Comparison of ENCODE assay signal across 15 cellular contexts in the genomic region with DNA sequence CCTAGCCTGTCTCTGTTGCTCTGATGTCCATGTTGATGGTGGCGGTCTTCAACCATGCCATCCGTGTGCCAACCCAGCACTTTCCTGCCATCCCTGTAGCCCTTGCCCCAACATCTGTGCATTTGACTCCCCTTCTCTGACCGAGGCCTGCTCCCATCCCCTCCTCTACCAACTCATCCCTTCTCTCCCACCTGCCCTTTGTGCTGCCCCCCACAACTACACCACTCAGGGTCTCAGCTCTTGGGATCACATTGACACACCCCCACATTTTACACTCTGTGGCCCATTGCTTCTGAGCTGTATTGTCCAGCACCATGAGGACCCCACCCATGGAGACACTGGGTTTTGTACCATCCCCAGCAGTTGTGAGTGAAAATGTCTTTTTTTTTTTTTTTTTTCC.
"Had no signal": no experiment of that assay in that cellular context is flagged by ENCODE, and none has a peak within 500 bp of the region (broad histone marks: within the 10 kb centered on the region; RNA-seq: fewer than 3 reads in every experiment).

No MANE protein-coding gene starts in this region.

- H3K27ac Mint-ChIP-seq: activated naive CD8-positive, alpha-beta T cell treated with anti-CD3 and anti-CD28 coated beads, Interleukin-2, amount 10 ng/mL, durations not matched to agents 7 days and 5 days; activated T-cell treated with anti-CD3 and anti-CD28 coated beads, Interleukin-2, amount 50 U/mL, for 24 hours; dendritic cell treated with granulocyte-macrophage colony-stimulating factor and Interleukin-4, amounts not matched to agents 40 ng/mL and 50 ng/mL, for 4 days; effector memory CD8-positive, alpha-beta T cell; stimulated activated memory B cell treated with anti-CD40 and anti-IgM and Interleukin-4, amounts not matched to agents 10 μg/mL and 1 μg/mL and 100 μg/mL, for 72 hours had no signal

- ATAC-seq: effector memory CD8-positive, alpha-beta T cell; left cardiac atrium; lower lobe of right lung; stimulated activated memory B cell treated with anti-CD40 and anti-IgM and Interleukin-4, amounts not matched to agents 10 μg/mL and 1 μg/mL and 100 μg/mL, for 72 hours had no signal

- H3K27ac ChIP-seq: epithelial cell of prostate, lower lobe of right lung had no signal

- H3K4me3 Mint-ChIP-seq: activated naive CD8-positive, alpha-beta T cell treated with anti-CD3 and anti-CD28 coated beads, Interleukin-2, amount 10 ng/mL, durations not matched to agents 7 days and 5 days; activated T-cell treated with anti-CD3 and anti-CD28 coated beads, Interleukin-2, amount 50 U/mL, for 24 hours; brain; dendritic cell treated with granulocyte-macrophage colony-stimulating factor and Interleukin-4, amounts not matched to agents 40 ng/mL and 50 ng/mL, for 4 days; stimulated activated memory B cell treated with anti-CD40 and anti-IgM and Interleukin-4, amounts not matched to agents 10 μg/mL and 1 μg/mL and 100 μg/mL, for 72 hours had no signal

- DNase-seq: activated CD4-positive, alpha-beta T cell treated with anti-CD3 and anti-CD28 coated beads, Interleukin-2, amount 50 U/mL, for 1 hour; activated naive CD8-positive, alpha-beta T cell treated with anti-CD3 and anti-CD28 coated beads, Interleukin-2, amount 10 ng/mL, durations not matched to agents 7 days and 5 days; activated T-cell treated with anti-CD3 and anti-CD28 coated beads, Interleukin-2, amount 50 U/mL, for 24 hours; effector memory CD8-positive, alpha-beta T cell; left cardiac atrium; lower lobe of right lung; midbrain; posterior cingulate gyrus; retina; stimulated activated CD4-positive, alpha-beta T cell treated with anti-CD3 and anti-CD28 coated beads, Interleukin-2, amount 100 ng/mL, for 48 hours had no signal

- H3K27me3 Mint-ChIP-seq: activated T-cell treated with anti-CD3 and anti-CD28 coated beads, Interleukin-2, amount 50 U/mL, for 24 hours; effector memory CD8-positive, alpha-beta T cell had no signal

- H3K9me3 ChIP-seq: heart left ventricle, lower lobe of right lung had no signal

- H3K9me3 Mint-ChIP-seq: activated naive CD8-positive, alpha-beta T cell treated with anti-CD3 and anti-CD28 coated beads, Interleukin-2, amount 10 ng/mL, durations not matched to agents 7 days and 5 days; activated T-cell treated with anti-CD3 and anti-CD28 coated beads, Interleukin-2, amount 50 U/mL, for 24 hours; dendritic cell treated with granulocyte-macrophage colony-stimulating factor and Interleukin-4, amounts not matched to agents 40 ng/mL and 50 ng/mL, for 4 days; effector memory CD8-positive, alpha-beta T cell; stimulated activated memory B cell treated with anti-CD40 and anti-IgM and Interleukin-4, amounts not matched to agents 10 μg/mL and 1 μg/mL and 100 μg/mL, for 72 hours had no signal
